ENCODE assay signal across 1 cellular context in the genomic region with DNA sequence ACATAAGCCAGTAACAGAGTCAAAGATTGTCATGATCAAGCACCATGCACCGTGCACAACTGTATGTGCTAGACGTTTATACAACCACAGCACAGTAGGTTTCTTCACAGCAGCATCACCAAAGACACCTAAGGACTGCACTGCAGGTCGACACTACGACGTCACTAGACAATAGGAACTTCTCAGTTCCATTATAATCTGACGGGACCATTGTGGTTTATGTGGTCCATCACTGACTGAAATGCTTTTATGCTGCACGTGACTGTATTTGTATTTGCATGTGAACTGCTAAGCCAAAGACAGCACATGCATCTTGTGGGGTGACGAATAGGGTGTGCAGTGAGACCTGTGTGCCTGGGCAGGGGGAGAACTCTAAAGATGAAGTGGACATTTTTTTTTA.
TF ChIP-seq lines count a peak whose summit lies in the region.

No MANE protein-coding gene starts in this region.

TF ChIP-seq in GM12878, 131 proteins besides CTCF, POLR2A, EP300 and RAD21 (continued from another document):
- TF ChIP-seq, protein P1, sequence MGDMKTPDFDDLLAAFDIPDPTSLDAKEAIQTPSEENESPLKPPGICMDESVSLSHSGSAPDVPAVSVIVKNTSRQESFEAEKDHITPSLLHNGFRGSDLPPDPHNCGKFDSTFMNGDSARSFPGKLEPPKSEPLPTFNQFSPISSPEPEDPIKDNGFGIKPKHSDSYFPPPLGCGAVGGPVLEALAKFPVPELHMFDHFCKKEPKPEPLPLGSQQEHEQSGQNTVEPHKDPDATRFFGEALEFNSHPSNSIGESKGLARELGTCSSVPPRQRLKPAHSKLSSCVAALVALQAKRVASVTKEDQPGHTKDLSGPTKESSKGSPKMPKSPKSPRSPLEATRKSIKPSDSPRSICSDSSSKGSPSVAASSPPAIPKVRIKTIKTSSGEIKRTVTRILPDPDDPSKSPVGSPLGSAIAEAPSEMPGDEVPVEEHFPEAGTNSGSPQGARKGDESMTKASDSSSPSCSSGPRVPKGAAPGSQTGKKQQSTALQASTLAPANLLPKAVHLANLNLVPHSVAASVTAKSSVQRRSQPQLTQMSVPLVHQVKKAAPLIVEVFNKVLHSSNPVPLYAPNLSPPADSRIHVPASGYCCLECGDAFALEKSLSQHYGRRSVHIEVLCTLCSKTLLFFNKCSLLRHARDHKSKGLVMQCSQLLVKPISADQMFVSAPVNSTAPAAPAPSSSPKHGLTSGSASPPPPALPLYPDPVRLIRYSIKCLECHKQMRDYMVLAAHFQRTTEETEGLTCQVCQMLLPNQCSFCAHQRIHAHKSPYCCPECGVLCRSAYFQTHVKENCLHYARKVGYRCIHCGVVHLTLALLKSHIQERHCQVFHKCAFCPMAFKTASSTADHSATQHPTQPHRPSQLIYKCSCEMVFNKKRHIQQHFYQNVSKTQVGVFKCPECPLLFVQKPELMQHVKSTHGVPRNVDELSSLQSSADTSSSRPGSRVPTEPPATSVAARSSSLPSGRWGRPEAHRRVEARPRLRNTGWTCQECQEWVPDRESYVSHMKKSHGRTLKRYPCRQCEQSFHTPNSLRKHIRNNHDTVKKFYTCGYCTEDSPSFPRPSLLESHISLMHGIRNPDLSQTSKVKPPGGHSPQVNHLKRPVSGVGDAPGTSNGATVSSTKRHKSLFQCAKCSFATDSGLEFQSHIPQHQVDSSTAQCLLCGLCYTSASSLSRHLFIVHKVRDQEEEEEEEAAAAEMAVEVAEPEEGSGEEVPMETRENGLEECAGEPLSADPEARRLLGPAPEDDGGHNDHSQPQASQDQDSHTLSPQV (IDR thresholded peaks at IDR 0.05) = no peak
- TF ChIP-seq NR2C2 (IDR thresholded peaks at IDR 0.05; ENCODE audit: borderline replicate concordance, control insufficient read depth, insufficient read length, low read depth) (no peak), YBX1 (IDR thresholded peaks at IDR 0.05) (no peak), SPI1 (IDR thresholded peaks at IDR 0.05; ENCODE audit: borderline replicate concordance, insufficient read depth, low read depth, low read length) (no peak), LARP7 (IDR thresholded peaks at IDR 0.05) (no peak), ZNF207 (IDR thresholded peaks at IDR 0.05; ENCODE audit: borderline replicate concordance) (no peak), NR2C1 (IDR thresholded peaks at IDR 0.05) (no peak), BMI1 (IDR thresholded peaks at IDR 0.05; ENCODE audit: borderline replicate concordance) (no peak), ZNF24 (IDR thresholded peaks at IDR 0.05) (no peak), RCOR1 (conservative IDR thresholded peaks at IDR 0.05; ENCODE audit: low read depth, low read length) (no peak), CBFB (IDR thresholded peaks at IDR 0.05; ENCODE audit: low read depth) (no peak), BHLHE40 (IDR thresholded peaks at IDR 0.05; ENCODE audit: borderline replicate concordance in 1 of 2, low read depth in 2 of 2, low read length in 1 of 2) (peak; percentile 91 to 97), STAT3 (IDR thresholded peaks at IDR 0.05; ENCODE audit: low read depth, low read length) (no peak), EZH2 (IDR thresholded peaks at IDR 0.05; ENCODE audit: borderline replicate concordance, control insufficient read depth, low read depth, low read length) (no peak), IKZF2 (IDR thresholded peaks at IDR 0.05) (peak; percentile 35 to 46; a peak in 2 of 4 replicates), FOXM1 (IDR thresholded peaks at IDR 0.05; ENCODE audit: low read depth, low read length) (no peak), RELA (IDR thresholded peaks at IDR 0.05; ENCODE audit: borderline replicate concordance, partially characterized antibody) (no peak), PAX8 (IDR thresholded peaks at IDR 0.05) (no peak), PAX5 (IDR thresholded peaks at IDR 0.05; ENCODE audit: borderline replicate concordance, low read depth, low read length) (no peak), SUPT20H (IDR thresholded peaks at IDR 0.05; ENCODE audit: borderline replicate concordance, control insufficient read depth, low read depth, low read length) (no peak), TCF3 (IDR thresholded peaks at IDR 0.05; ENCODE audit: borderline replicate concordance, insufficient read depth, low read depth, low read length) (no peak), YY1 (IDR thresholded peaks at IDR 0.05; ENCODE audit: low read depth, low read length) (no peak), JUND (IDR thresholded peaks at IDR 0.05; ENCODE audit: low read depth, low read length) (no peak)
- TF ChIP-seq, protein P2, sequence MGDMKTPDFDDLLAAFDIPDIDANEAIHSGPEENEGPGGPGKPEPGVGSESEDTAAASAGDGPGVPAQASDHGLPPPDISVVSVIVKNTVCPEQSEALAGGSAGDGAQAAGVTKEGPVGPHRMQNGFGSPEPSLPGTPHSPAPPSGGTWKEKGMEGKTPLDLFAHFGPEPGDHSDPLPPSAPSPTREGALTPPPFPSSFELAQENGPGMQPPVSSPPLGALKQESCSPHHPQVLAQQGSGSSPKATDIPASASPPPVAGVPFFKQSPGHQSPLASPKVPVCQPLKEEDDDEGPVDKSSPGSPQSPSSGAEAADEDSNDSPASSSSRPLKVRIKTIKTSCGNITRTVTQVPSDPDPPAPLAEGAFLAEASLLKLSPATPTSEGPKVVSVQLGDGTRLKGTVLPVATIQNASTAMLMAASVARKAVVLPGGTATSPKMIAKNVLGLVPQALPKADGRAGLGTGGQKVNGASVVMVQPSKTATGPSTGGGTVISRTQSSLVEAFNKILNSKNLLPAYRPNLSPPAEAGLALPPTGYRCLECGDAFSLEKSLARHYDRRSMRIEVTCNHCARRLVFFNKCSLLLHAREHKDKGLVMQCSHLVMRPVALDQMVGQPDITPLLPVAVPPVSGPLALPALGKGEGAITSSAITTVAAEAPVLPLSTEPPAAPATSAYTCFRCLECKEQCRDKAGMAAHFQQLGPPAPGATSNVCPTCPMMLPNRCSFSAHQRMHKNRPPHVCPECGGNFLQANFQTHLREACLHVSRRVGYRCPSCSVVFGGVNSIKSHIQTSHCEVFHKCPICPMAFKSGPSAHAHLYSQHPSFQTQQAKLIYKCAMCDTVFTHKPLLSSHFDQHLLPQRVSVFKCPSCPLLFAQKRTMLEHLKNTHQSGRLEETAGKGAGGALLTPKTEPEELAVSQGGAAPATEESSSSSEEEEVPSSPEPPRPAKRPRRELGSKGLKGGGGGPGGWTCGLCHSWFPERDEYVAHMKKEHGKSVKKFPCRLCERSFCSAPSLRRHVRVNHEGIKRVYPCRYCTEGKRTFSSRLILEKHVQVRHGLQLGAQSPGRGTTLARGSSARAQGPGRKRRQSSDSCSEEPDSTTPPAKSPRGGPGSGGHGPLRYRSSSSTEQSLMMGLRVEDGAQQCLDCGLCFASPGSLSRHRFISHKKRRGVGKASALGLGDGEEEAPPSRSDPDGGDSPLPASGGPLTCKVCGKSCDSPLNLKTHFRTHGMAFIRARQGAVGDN (IDR thresholded peaks at IDR 0.05) = no peak
- TF ChIP-seq, protein P3, sequence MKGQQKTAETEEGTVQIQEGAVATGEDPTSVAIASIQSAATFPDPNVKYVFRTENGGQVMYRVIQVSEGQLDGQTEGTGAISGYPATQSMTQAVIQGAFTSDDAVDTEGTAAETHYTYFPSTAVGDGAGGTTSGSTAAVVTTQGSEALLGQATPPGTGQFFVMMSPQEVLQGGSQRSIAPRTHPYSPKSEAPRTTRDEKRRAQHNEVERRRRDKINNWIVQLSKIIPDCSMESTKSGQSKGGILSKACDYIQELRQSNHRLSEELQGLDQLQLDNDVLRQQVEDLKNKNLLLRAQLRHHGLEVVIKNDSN (IDR thresholded peaks at IDR 0.05; ENCODE audit: borderline replicate concordance, extremely low read length, insufficient read depth, low read depth, low read length) = peak; percentile 41
- TF ChIP-seq, protein P4, sequence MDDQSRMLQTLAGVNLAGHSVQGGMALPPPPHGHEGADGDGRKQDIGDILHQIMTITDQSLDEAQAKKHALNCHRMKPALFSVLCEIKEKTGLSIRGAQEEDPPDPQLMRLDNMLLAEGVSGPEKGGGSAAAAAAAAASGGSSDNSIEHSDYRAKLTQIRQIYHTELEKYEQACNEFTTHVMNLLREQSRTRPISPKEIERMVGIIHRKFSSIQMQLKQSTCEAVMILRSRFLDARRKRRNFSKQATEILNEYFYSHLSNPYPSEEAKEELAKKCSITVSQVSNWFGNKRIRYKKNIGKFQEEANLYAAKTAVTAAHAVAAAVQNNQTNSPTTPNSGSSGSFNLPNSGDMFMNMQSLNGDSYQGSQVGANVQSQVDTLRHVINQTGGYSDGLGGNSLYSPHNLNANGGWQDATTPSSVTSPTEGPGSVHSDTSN (IDR thresholded peaks at IDR 0.05; ENCODE audit: insufficient replicate concordance, low read depth, low read length) = no peak
